Comparison of ENCODE assay signal across 11 cellular contexts in genomic region chrX:23662187-23662586, GRCh38. TPM values are rescaled to one million over a fixed set of nuclear protein-coding genes. Genes with fewer than 3 reads are reported as not detected.
A peak's percentile ranks its signal among the peaks of the same experiment; 100 is the strongest.
DNase-seq lines count a peak whose midpoint lies in the region; ATAC-seq, FAIRE-seq and TF ChIP-seq lines count a peak whose summit lies in the region.
"Had no signal": no experiment of that assay in that cellular context is flagged by ENCODE, and none has a peak within 500 bp of the region (broad histone marks: within the 10 kb centered on the region; RNA-seq: fewer than 3 reads in every experiment).

No MANE protein-coding gene starts in this region.

- intact Hi-C loops in Caco-2 (cut with micrococcal nuclease; ENCODE audit: unreplicated experiment), result no loop called here

- H3K27me3 Mint-ChIP-seq in Caco-2 (ENCODE audit: insufficient read depth, unreplicated experiment), result no peaks in the 10 kb centered on the region

- peaks cover 6% of the 10 kb centered on the region for H3K36me3 Mint-ChIP-seq in Caco-2 (ENCODE audit: insufficient read depth, unreplicated experiment)

- DNase-seq in GM18507 (ENCODE audit: extremely low spot score, insufficient read length, low read depth) (no peak), fibroblast of villous mesenchyme (ENCODE audit: low read depth) (peak; percentile 7), Caco-2 (no peak), NCI-H146 (lab: John Stamatoyannopoulos, UW) (no peak), NCI-H1105 (lab: John Stamatoyannopoulos, UW) (no peak)
- DNase-seq in NK-92 treated with Interleukin-12 subunit alpha and Interleukin-12 subunit beta, amount 100 ng/mL, for 24 hours (lab: John Stamatoyannopoulos, UW), result no peak
- DNase-seq: islet precursor cell, NCI-H510A, posterior cingulate gyrus had no signal

- no peak overlapping the region for H3K4me3 Mint-ChIP-seq in Caco-2 (ENCODE audit: unreplicated experiment)

- no peaks in the 10 kb centered on the region for H3K27me3 ChIP-seq in Caco-2 (replicated peaks; ENCODE audit: control insufficient read depth, insufficient read depth, low read length)

- BruUV-seq in Caco-2 (replicated peaks; lab: Mats Ljungman, UMichigan), result no TSS peak

- ATAC-seq in GM21381 (IDR thresholded peaks at IDR 0.05; ENCODE audit: unreplicated experiment) (peak; percentile 47), HG03457 (IDR thresholded peaks at IDR 0.05; ENCODE audit: unreplicated experiment) (peak; percentile 56)

- peak; percentile 35 for FAIRE-seq in GM18507 (lab: Jason Lieb, UNC)

- POLR2A ChIA-PET in Caco-2 (lab: Charles Lee), result no interaction called here

- H3K36me3 ChIP-seq in Caco-2 (ENCODE audit: control insufficient read depth, insufficient read depth, low read length), result no peaks in the 10 kb centered on the region

- no peaks in the 10 kb centered on the region for H3K9me3 ChIP-seq in Caco-2

- peaks cover 18% of the 10 kb centered on the region for H3K4me1 ChIP-seq in Caco-2

- no peak for TF ChIP-seq CTCF in fibroblast of villous mesenchyme (IDR thresholded peaks at IDR 0.05; ENCODE audit: insufficient read depth, low read depth, low read length)
- no peak for TF ChIP-seq CTCF in Caco-2 (IDR thresholded peaks at IDR 0.05; ENCODE audit: insufficient read depth in 1 of 2, low read depth in 1 of 2, low read length in 1 of 2, severe bottlenecking in 1 of 2, unreplicated experiment in 1 of 2)

- H3K4me1 Mint-ChIP-seq in Caco-2 (ENCODE audit: low read depth, unreplicated experiment), result peaks cover 13% of the 10 kb centered on the region

- H3K9me3 Mint-ChIP-seq in Caco-2 (ENCODE audit: unreplicated experiment), result no peaks in the 10 kb centered on the region

- H3K4me3 ChIP-seq in fibroblast of villous mesenchyme (ENCODE audit: low read depth, low read length) (no peak overlapping the region), Caco-2 (ENCODE audit: low read depth, low read length) (no peak overlapping the region)

- H3K27ac Mint-ChIP-seq in Caco-2 (ENCODE audit: unreplicated experiment), result no peak overlapping the region

- CTCF ChIA-PET in Caco-2 (lab: Charles Lee), result no interaction called here

RNA-seq across cellular contexts. Expression of gene PRDX4, which starts 5.1 kb away (rescaled TPM):
- total RNA-seq in fibroblast of villous mesenchyme, result 160 and 216 TPM in 2 replicates
- 185 and 187 TPM in 2 replicates for total RNA-seq in Caco-2 (2022)
